ENCODE assay signal across 1 cellular context in the genomic region with DNA sequence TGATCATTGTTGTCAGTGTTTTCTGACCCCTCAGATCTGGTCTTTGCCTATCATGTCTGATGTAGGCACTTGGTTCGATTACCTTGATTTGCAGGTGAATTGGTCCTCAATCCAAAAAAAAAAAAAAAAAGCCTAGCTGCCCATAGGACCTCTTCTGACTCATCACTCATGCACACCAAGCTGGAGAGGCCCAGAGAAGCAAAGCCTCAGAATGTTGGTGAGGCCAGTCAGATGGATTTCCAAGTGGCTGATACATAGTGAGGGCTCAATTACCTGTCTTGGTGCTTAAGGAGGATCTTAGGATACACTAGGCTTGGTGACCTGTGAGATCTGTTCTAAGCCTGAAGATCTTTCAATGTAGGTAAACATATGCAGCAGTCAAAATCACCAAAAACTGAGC.
TF ChIP-seq lines count a peak whose summit lies in the region.

No MANE protein-coding gene starts in this region.

TF ChIP-seq in neural cell, 6 proteins besides CTCF, POLR2A, EP300 and RAD21 (continued from another document):
- TF ChIP-seq, protein P1, sequence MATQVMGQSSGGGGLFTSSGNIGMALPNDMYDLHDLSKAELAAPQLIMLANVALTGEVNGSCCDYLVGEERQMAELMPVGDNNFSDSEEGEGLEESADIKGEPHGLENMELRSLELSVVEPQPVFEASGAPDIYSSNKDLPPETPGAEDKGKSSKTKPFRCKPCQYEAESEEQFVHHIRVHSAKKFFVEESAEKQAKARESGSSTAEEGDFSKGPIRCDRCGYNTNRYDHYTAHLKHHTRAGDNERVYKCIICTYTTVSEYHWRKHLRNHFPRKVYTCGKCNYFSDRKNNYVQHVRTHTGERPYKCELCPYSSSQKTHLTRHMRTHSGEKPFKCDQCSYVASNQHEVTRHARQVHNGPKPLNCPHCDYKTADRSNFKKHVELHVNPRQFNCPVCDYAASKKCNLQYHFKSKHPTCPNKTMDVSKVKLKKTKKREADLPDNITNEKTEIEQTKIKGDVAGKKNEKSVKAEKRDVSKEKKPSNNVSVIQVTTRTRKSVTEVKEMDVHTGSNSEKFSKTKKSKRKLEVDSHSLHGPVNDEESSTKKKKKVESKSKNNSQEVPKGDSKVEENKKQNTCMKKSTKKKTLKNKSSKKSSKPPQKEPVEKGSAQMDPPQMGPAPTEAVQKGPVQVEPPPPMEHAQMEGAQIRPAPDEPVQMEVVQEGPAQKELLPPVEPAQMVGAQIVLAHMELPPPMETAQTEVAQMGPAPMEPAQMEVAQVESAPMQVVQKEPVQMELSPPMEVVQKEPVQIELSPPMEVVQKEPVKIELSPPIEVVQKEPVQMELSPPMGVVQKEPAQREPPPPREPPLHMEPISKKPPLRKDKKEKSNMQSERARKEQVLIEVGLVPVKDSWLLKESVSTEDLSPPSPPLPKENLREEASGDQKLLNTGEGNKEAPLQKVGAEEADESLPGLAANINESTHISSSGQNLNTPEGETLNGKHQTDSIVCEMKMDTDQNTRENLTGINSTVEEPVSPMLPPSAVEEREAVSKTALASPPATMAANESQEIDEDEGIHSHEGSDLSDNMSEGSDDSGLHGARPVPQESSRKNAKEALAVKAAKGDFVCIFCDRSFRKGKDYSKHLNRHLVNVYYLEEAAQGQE (IDR thresholded peaks at IDR 0.05; ENCODE audit: borderline replicate concordance), result no peak
